In genomic region chr6:40324206-40324605, GRCh38 we compare ENCODE assay signal across 29 cellular contexts.
"Had no signal": no experiment of that assay in that cellular context is flagged by ENCODE, and none has a peak within 500 bp of the region (broad histone marks: within the 10 kb centered on the region; RNA-seq: fewer than 3 reads in every experiment).

No MANE protein-coding gene starts in this region.

- ATAC-seq: esophagus mucosa; gastroesophageal sphincter; heart left ventricle; left cardiac atrium; left lung; mucosa of descending colon; psoas muscle; stimulated activated effector memory CD8-positive, alpha-beta T cell treated with anti-CD3 and anti-CD28 coated beads, Interleukin-12 subunit alpha, Interleukin-12 subunit beta, amount 100 ng/mL, for 72 hours had no signal

- H3K36me3 Mint-ChIP-seq: mesothelial cell of epicardium had no signal

- H3K27ac Mint-ChIP-seq: endodermal cell; mesothelial cell of epicardium; nephron progenitor cell; stimulated activated effector memory CD8-positive, alpha-beta T cell treated with anti-CD3 and anti-CD28 coated beads, Interleukin-12 subunit alpha, Interleukin-12 subunit beta, amount 100 ng/mL, for 72 hours had no signal

- H3K9me3 Mint-ChIP-seq: nephron progenitor cell; stimulated activated effector memory CD8-positive, alpha-beta T cell treated with anti-CD3 and anti-CD28 coated beads, Interleukin-12 subunit alpha, Interleukin-12 subunit beta, amount 100 ng/mL, for 72 hours had no signal

- H3K4me3 ChIP-seq: gastroesophageal sphincter, heart left ventricle, hepatocyte, left lung, mucosa of descending colon, ovary, psoas muscle, sigmoid colon, stomach, thyroid gland, vagina had no signal

- H3K9me3 ChIP-seq: mucosa of descending colon, ovary, psoas muscle, sigmoid colon, thyroid gland, vagina had no signal

- H3K36me3 ChIP-seq: gastroesophageal sphincter, heart left ventricle, left lung, ovary, sigmoid colon, stomach, thyroid gland, vagina had no signal

- H3K4me1 ChIP-seq: left lung, stomach, thyroid gland, vagina had no signal

- H3K27ac ChIP-seq: epithelial cell of prostate, gastroesophageal sphincter, heart left ventricle, hepatocyte, left lung, ovary, psoas muscle, sigmoid colon, stomach, thyroid gland, vagina had no signal

- H3K4me3 Mint-ChIP-seq: endodermal cell; mesothelial cell of epicardium; naive B cell; nephron progenitor cell; stimulated activated effector memory CD8-positive, alpha-beta T cell treated with anti-CD3 and anti-CD28 coated beads, Interleukin-12 subunit alpha, Interleukin-12 subunit beta, amount 100 ng/mL, for 72 hours had no signal

- H3K4me1 Mint-ChIP-seq: mesothelial cell of epicardium had no signal

- DNase-seq: effector CD8-positive, alpha-beta T cell; endodermal cell; foreskin fibroblast; heart left ventricle; left cardiac atrium; left lung; mesenchymal stem cell; mucosa of descending colon; naive B cell; nephron progenitor cell; nucleus accumbens; ovary; posterior cingulate gyrus; psoas muscle; right cardiac atrium; sigmoid colon; stimulated activated CD4-positive, alpha-beta T cell treated with anti-CD3 and anti-CD28 coated beads, Interleukin-2, amount 100 ng/mL, for 24 hours; stimulated activated CD4-positive, alpha-beta T cell treated with anti-CD3 and anti-CD28 coated beads, Interleukin-4, amount 100 ng/mL, for 24 hours; stimulated activated naive CD4-positive, alpha-beta T cell treated with Interleukin-2 at 50 U/mL for 16 hours; stomach; thyroid gland; trophoblast cell had no signal
